1 cellular context compared by ENCODE assay signal in genomic region chr11:46309669-46310288, GRCh38.
TF ChIP-seq lines count a peak whose summit lies in the region.

No MANE protein-coding gene starts in this region.

TF ChIP-seq in IMR-90, 13 proteins besides CTCF, POLR2A, EP300 and RAD21:
- TF ChIP-seq USF2 (IDR thresholded peaks at IDR 0.05; ENCODE audit: low read depth, low read length) = no peak
